ENCODE assay signal across 21 cellular contexts in genomic region chr4:143420227-143420626, GRCh38.
DNase-seq lines count a peak whose midpoint lies in the region; ATAC-seq and TF ChIP-seq lines count a peak whose summit lies in the region.
"Had no signal": no experiment of that assay in that cellular context is flagged by ENCODE, and none has a peak within 500 bp of the region (broad histone marks: within the 10 kb centered on the region; RNA-seq: fewer than 3 reads in every experiment).

No MANE protein-coding gene starts in this region.

- H3K27me3 ChIP-seq in BLaER1 treated with 17β-estradiol and CSF1 and Interleukin-3, amounts not matched to agents 10 nM and 100 nM = no peaks in the 10 kb centered on the region
- H3K27me3 ChIP-seq in gastroesophageal sphincter = no peaks in the 10 kb centered on the region
- H3K27me3 ChIP-seq: cardiac muscle cell, neutrophil, upper lobe of left lung had no signal

- H3K4me3 ChIP-seq in BLaER1 treated with 17β-estradiol and CSF1 and Interleukin-3, amounts not matched to agents 10 nM and 100 nM = peak overlapping the region in 2 of 10 experiments; percentile 3 to 9; a peak in 1 of 20 replicates
- no peak overlapping the region for H3K4me3 ChIP-seq in gastroesophageal sphincter
- H3K4me3 ChIP-seq: cardiac muscle cell, upper lobe of left lung had no signal

- DNase-seq in T-helper 2 cell (no peak), NCI-H1436 treated with DMSO at 0.1 percent for 48 hours (lab: John Stamatoyannopoulos, UW) (no peak), NCI-H187 (lab: John Stamatoyannopoulos, UW) (no peak), SIG-M5 (lab: John Stamatoyannopoulos, UW) (no peak)
- DNase-seq: ACHN; activated CD8-positive, alpha-beta memory T cell treated with anti-CD3 and anti-CD28 coated beads, Interleukin-2, amount 10 ng/mL, durations not matched to agents 7 days and 5 days; activated naive CD4-positive, alpha-beta T cell treated with anti-CD3 and anti-CD28 coated beads for 36 hours; erythroblast; Karpas-422; mammary epithelial cell; NCI-H2081 treated with DMSO at 0.1 percent for 48 hours; NK-92 treated with Interleukin-12 subunit alpha and Interleukin-12 subunit beta, amount 100 ng/mL, for 24 hours; stimulated activated CD4-positive, alpha-beta T cell treated with anti-CD3 and anti-CD28 coated beads, Interleukin-12 subunit alpha, Interleukin-12 subunit beta, amount 100 ng/mL, for 4 hours; upper lobe of left lung had no signal

- peak overlapping the region in 3 of 11 experiments; percentile 7 to 54 (median 47); a peak in 4 of 22 replicates for H3K9ac ChIP-seq in BLaER1 treated with 17β-estradiol and CSF1 and Interleukin-3, amounts not matched to agents 10 nM and 100 nM

- TF ChIP-seq CTCF in gastroesophageal sphincter (IDR thresholded peaks at IDR 0.05) = no peak

- no peak for TF ChIP-seq EP300 in gastroesophageal sphincter (IDR thresholded peaks at IDR 0.05)

- peaks cover 22 to 96% (median 66%) of the 10 kb centered on the region in 11 experiments for H3K36me3 ChIP-seq in BLaER1 treated with 17β-estradiol and CSF1 and Interleukin-3, amounts not matched to agents 10 nM and 100 nM
- H3K36me3 ChIP-seq in gastroesophageal sphincter = peaks cover 0 to 45% of the 10 kb centered on the region in 2 donors

- H3K4me1 ChIP-seq in BLaER1 treated with 17β-estradiol and CSF1 and Interleukin-3, amounts not matched to agents 10 nM and 100 nM = peaks cover 40 to 77% (median 51%) of the 10 kb centered on the region in 10 experiments
- H3K4me1 ChIP-seq in gastroesophageal sphincter = peaks cover 0 to 56% (median 7%) of the 10 kb centered on the region in 3 donors
- H3K4me1 ChIP-seq: upper lobe of left lung had no signal

- H3K27ac ChIP-seq in BLaER1 treated with 17β-estradiol and CSF1 and Interleukin-3, amounts not matched to agents 10 nM and 100 nM = peak overlapping the region in 9 of 11 experiments; percentile 6 to 78 (median 27); a peak in 15 of 22 replicates
- H3K27ac ChIP-seq in gastroesophageal sphincter = peak overlapping the region in 3 of 4 donors; percentile 14 to 57 (median 41)
- H3K27ac ChIP-seq: cardiac muscle cell, neutrophil, upper lobe of left lung, VCaP had no signal

- H3K4me2 ChIP-seq in BLaER1 treated with 17β-estradiol and CSF1 and Interleukin-3, amounts not matched to agents 10 nM and 100 nM = peak overlapping the region; percentile 41 to 87 (median 67); a peak in 21 of 22 replicates

- peaks cover 0 to 15% (median 0%) of the 10 kb centered on the region in 11 experiments; a peak in 7 of 22 replicates for H3K9me3 ChIP-seq in BLaER1 treated with 17β-estradiol and CSF1 and Interleukin-3, amounts not matched to agents 10 nM and 100 nM (replicated peaks in 1 of 11)
- no peaks in the 10 kb centered on the region for H3K9me3 ChIP-seq in gastroesophageal sphincter
- H3K9me3 ChIP-seq: neutrophil, upper lobe of left lung had no signal

- peaks cover 0 to 7% (median 0%) of the 10 kb centered on the region in 11 experiments; a peak in 3 of 22 replicates for H4K20me1 ChIP-seq in BLaER1 treated with 17β-estradiol and CSF1 and Interleukin-3, amounts not matched to agents 10 nM and 100 nM

- WGBS in gastroesophageal sphincter (ENCODE audit: low coverage in 1 of 2), 2 donors = 42 to 80% methylated on average over 2 of the region's 2 CpGs

- no peak for TF ChIP-seq POLR2A in gastroesophageal sphincter (IDR thresholded peaks at IDR 0.05)

- ATAC-seq in GM21423 (IDR thresholded peaks at IDR 0.05; ENCODE audit: unreplicated experiment) = peak; percentile 29
- ATAC-seq in HG03354 (IDR thresholded peaks at IDR 0.05; ENCODE audit: poor library complexity, severe bottlenecking, unreplicated experiment) = peak; percentile 53
- no peak for ATAC-seq in gastroesophageal sphincter
- ATAC-seq: activated CD8-positive, alpha-beta memory T cell treated with anti-CD3 and anti-CD28 coated beads, Interleukin-2, amount 10 ng/mL, durations not matched to agents 7 days and 5 days had no signal
